Comparison of ENCODE assay signal across 8 cellular contexts in the genomic region with DNA sequence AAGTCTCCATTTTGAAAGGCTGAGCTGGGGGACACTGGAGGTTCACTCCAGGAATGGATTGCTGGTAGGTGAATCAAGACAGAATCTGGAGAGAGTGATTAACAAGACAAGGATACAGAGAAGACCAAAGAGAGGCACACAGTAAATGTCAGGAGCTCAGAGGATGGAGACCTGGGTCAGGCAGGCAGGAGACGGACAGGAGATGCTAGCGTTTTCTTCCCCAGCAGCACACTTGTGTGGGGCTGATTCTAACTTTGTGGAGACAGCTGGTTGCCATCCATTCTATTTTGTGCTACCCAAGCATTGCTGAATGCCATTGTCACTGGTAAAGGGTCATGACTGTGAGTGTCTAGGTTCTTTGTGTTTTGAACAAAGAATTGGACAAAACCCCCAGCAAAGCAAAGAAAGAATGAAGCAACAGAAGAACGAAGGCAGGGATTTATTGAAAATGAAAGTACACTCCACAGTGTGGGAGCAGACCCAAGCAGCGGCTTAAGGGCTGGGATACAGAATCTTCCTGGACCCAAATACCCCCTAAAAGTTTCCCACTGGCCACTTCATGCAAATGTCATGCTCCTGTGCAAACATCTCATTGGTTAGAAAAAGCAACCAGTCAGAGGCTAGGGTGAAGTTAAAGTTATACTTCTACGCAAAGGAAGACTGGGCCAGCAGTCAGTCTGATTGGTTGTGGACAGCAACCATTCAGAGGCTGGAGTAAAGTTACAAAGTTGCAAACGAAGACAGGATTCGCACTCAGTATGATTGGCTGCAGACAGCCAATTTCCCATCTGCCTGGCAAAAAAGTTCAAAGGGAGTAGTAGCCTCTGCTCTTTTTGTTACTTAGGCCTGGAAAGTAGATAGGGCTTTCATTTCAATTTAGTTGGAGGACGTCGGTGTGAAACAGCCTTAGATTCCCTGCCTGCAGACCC. TPM values are rescaled to one million over a fixed set of nuclear protein-coding genes. Genes with fewer than 3 reads are reported as not detected.
DNase-seq lines count a peak whose midpoint lies in the region; ATAC-seq, FAIRE-seq and TF ChIP-seq lines count a peak whose summit lies in the region.

No MANE protein-coding gene starts in this region.

- no peak overlapping the region for H3K9ac ChIP-seq in endothelial cell of umbilical vein (replicated peaks; ENCODE audit: extremely low read depth, insufficient read depth, low read length)

- H3K4me3 ChIP-seq in AG04450 (ENCODE audit: low read depth, low read length) (peak overlapping the region; percentile 42), endothelial cell of umbilical vein (replicated peaks in 1 of 3; ENCODE audit: insufficient read depth in 1 of 3, low read depth in 1 of 3, low read length in 3 of 3) (peak overlapping the region in 1 of 3 experiments; percentile 15)
- H3K4me3 ChIP-seq in CD8-positive, alpha-beta T cell (ENCODE audit: low read depth, low read length) = no peak overlapping the region

- H2AFZ ChIP-seq in endothelial cell of umbilical vein (ENCODE audit: low read depth, low read length) = peak overlapping the region; percentile 83

- dilution Hi-C loops in endothelial cell of umbilical vein (cut with MboI; ENCODE audit: extremely low pct_ligation_motif_present, low sequenced_read_pairs) = no loop called here

- H3K9me3 ChIP-seq in AG04450 (ENCODE audit: control insufficient read depth, insufficient read depth, low read length) (no peaks in the 10 kb centered on the region), endothelial cell of umbilical vein (replicated peaks; ENCODE audit: control insufficient read depth, insufficient read depth, low read length) (no peaks in the 10 kb centered on the region)
- H3K9me3 ChIP-seq in CD8-positive, alpha-beta T cell (ENCODE audit: low read length) = no peaks in the 10 kb centered on the region

- no peaks in the 10 kb centered on the region for H3K9me3 Mint-ChIP-seq in CD8-positive, alpha-beta T cell

- intact Hi-C loops in endothelial cell of umbilical vein (cut with micrococcal nuclease) = loop anchor here (5.0 kb wide), 1 partner anchor 1086 kb away; no protein-coding TSS in a partner anchor
- intact Hi-C loops in CD8-positive, alpha-beta T cell (cut with DNase I, micrococcal nuclease) = no loop called here

- H3K27ac Mint-ChIP-seq in CD8-positive, alpha-beta T cell = no peak overlapping the region

- peak overlapping the region; percentile 34 for H3K4me2 ChIP-seq in endothelial cell of umbilical vein (ENCODE audit: insufficient read depth, low read length)

- H3K4me3 Mint-ChIP-seq in CD8-positive, alpha-beta T cell = no peak overlapping the region

- no peak for TF ChIP-seq POLR2A in endothelial cell of umbilical vein (IDR thresholded peaks at IDR 0.05; ENCODE audit: low read depth, low read length)

- no peaks in the 10 kb centered on the region for H3K79me2 ChIP-seq in endothelial cell of umbilical vein (ENCODE audit: control insufficient read depth, insufficient read depth, low read length)

- H3K27me3 Mint-ChIP-seq in CD8-positive, alpha-beta T cell (ENCODE audit: low read depth) = no peaks in the 10 kb centered on the region

- H4K20me1 ChIP-seq in endothelial cell of umbilical vein (replicated peaks; ENCODE audit: control insufficient read depth, extremely low read depth, insufficient read depth, low read length) = no peaks in the 10 kb centered on the region

- peaks cover 17% of the 10 kb centered on the region for H3K4me1 ChIP-seq in endothelial cell of umbilical vein (ENCODE audit: control insufficient read depth, extremely low read depth, insufficient read depth, low read length)
- no peaks in the 10 kb centered on the region for H3K4me1 ChIP-seq in CD8-positive, alpha-beta T cell (ENCODE audit: insufficient read depth, low read length)

- POLR2A ChIA-PET in AG04450 (lab: Yijun Ruan, JAX) (interaction anchor here (0.6 to 0.7 kb wide), 2 partner anchors 12 to 315 kb away, joined by 3 to 8 read pairs; no protein-coding TSS in a partner anchor), endothelial cell of umbilical vein (lab: Charles Lee) (no interaction called here)
- POLR2A ChIA-PET in CD8-positive, alpha-beta T cell (lab: Charles Lee) = no interaction called here

- H3K36me3 Mint-ChIP-seq in CD8-positive, alpha-beta T cell = no peaks in the 10 kb centered on the region

- no peak for FAIRE-seq in endothelial cell of umbilical vein (lab: Jason Lieb, UNC)

- no peaks in the 10 kb centered on the region for H3K9me1 ChIP-seq in endothelial cell of umbilical vein (replicated peaks; ENCODE audit: control insufficient read depth, extremely low read depth, insufficient read depth, low read length)

- H3K36me3 ChIP-seq in endothelial cell of umbilical vein (ENCODE audit: control insufficient read depth in 2 of 2, extremely low read depth in 1 of 2, insufficient read depth in 2 of 2, low read length in 2 of 2) = no peaks in the 10 kb centered on the region
- H3K36me3 ChIP-seq in CD8-positive, alpha-beta T cell (ENCODE audit: insufficient read depth, low read length) = no peaks in the 10 kb centered on the region

- no peak for ATAC-seq in CD8-positive, alpha-beta T cell

- H3K27ac ChIP-seq in AG04450 (ENCODE audit: low read depth, low read length) (peak overlapping the region; percentile 39), endothelial cell of umbilical vein (ENCODE audit: insufficient read depth, low read depth, low read length) (no peak overlapping the region)
- no peak overlapping the region for H3K27ac ChIP-seq in CD8-positive, alpha-beta T cell (ENCODE audit: low read depth, low read length)

- BruUV-seq in endothelial cell of umbilical vein (replicated peaks; lab: Mats Ljungman, UMichigan) = no TSS peak

- H3K27me3 ChIP-seq in AG04450 (ENCODE audit: control insufficient read depth, insufficient read depth, low read length) (no peaks in the 10 kb centered on the region), endothelial cell of umbilical vein (ENCODE audit: control insufficient read depth in 2 of 2, insufficient read depth in 2 of 2, low read length in 2 of 2) (no peaks in the 10 kb centered on the region)
- H3K27me3 ChIP-seq in CD8-positive, alpha-beta T cell (ENCODE audit: insufficient read depth, low read length) = no peaks in the 10 kb centered on the region

- no peak for TF ChIP-seq CTCF in AG04450 (IDR thresholded peaks at IDR 0.05; ENCODE audit: low read depth, low read length)
- TF ChIP-seq CTCF in endothelial cell of umbilical vein (IDR thresholded peaks at IDR 0.05; ENCODE audit: extremely low read depth in 1 of 2, insufficient read depth in 1 of 2, low read depth in 1 of 2, low read length in 2 of 2) = no peak
- TF ChIP-seq CTCF in CD8-positive, alpha-beta T cell (IDR thresholded peaks at IDR 0.05) = no peak

- no peak for DNase-seq in AG04450 (ENCODE audit: low read depth, low spot score)
- peak; percentile 53 for DNase-seq in NCI-H69 (lab: John Stamatoyannopoulos, UW)
- DNase-seq in endothelial cell of umbilical vein (ENCODE audit: low read depth, low spot score) = peak; percentile 57
- DNase-seq in myocyte (ENCODE audit: low read depth) = peak; percentile 95
- DNase-seq in CD8-positive, alpha-beta T cell = no peak
- DNase-seq in NCI-H82 treated with DMSO at 0.1 percent for 48 hours (lab: John Stamatoyannopoulos, UW; ENCODE audit: unreplicated experiment) = no peak
- DNase-seq in NOMO-1 treated with dmso at 0.1 percent for 144 hours (lab: John Stamatoyannopoulos, UW; ENCODE audit: unreplicated experiment) = no peak
- DNase-seq in stimulated activated CD4-positive, alpha-beta T cell treated with anti-CD3 and anti-CD28 coated beads, Interleukin-12 subunit alpha, Interleukin-12 subunit beta, amount 100 ng/mL, for 4 hours = no peak

- H3K4me1 Mint-ChIP-seq in CD8-positive, alpha-beta T cell (ENCODE audit: low read depth) = peaks cover 11% of the 10 kb centered on the region

- CTCF ChIA-PET in AG04450 (lab: Charles Lee) = no interaction called here
- CTCF ChIA-PET in endothelial cell of umbilical vein (lab: Charles Lee) = interaction anchor here (0.7 kb wide), 1 partner anchor 216 kb away, joined by 4 read pairs; no protein-coding TSS in a partner anchor
- CTCF ChIA-PET in CD8-positive, alpha-beta T cell (lab: Charles Lee) = interaction anchor here (0.6 to 1.3 kb wide), 2 partner anchors 14 to 54 kb away, joined by 3 to 5 read pairs; no protein-coding TSS in a partner anchor

RNA-seq across cellular contexts. Expression of a gene that starts 17.5 kb away (rescaled TPM):
- polyA plus RNA-seq in AG04450 (2011; rRNA removed) = 146 and 179 TPM in 2 replicates
- polyA minus RNA-seq in AG04450 (2011; rRNA and poly(A)+ RNA removed) = 230 and 312 TPM in 2 replicates
- total RNA-seq in endothelial cell of umbilical vein = 65.3 and 65.6 TPM in 2 replicates
- polyA plus RNA-seq in endothelial cell of umbilical vein = 41.9 and 44.6 TPM in 2 replicates
- polyA plus RNA-seq in endothelial cell of umbilical vein (2011; cell fraction: cytosol; rRNA removed) = 32.6 and 39.7 TPM in 2 replicates
- 74.4 and 87.1 TPM in 2 replicates for polyA plus RNA-seq in endothelial cell of umbilical vein (2011; cell fraction: nucleus; rRNA removed)
- polyA plus RNA-seq in endothelial cell of umbilical vein (2012) = 37.1 and 52.6 TPM in 2 replicates
- 63.3 and 69.4 TPM in 2 replicates for polyA minus RNA-seq in endothelial cell of umbilical vein
- not detected for polyA minus RNA-seq in endothelial cell of umbilical vein (2011; cell fraction: cytosol; rRNA and poly(A)+ RNA removed)
- polyA minus RNA-seq in endothelial cell of umbilical vein (2011; cell fraction: nucleus; rRNA and poly(A)+ RNA removed) = 28.8 and 32.0 TPM in 2 replicates
- total RNA-seq in myocyte = 38.9 and 47.5 TPM in 2 replicates
- polyA plus RNA-seq in myocyte (2012) = 250 TPM
- 10 to 100 TPM in 1 of 2 experiments, 1 to 10 TPM in 1; 9.9 to 11.5 TPM for total RNA-seq in CD8-positive, alpha-beta T cell

RNA-seq across cellular contexts. Expression of a gene that starts 34.2 kb away (rescaled TPM):
- polyA plus RNA-seq in AG04450 (2011; rRNA removed) = 9.1 and 10.2 TPM in 2 replicates
- 10.4 and 14.7 TPM in 2 replicates for polyA minus RNA-seq in AG04450 (2011; rRNA and poly(A)+ RNA removed)
- total RNA-seq in endothelial cell of umbilical vein = 26.8 and 26.9 TPM in 2 replicates
- 17.4 and 17.7 TPM in 2 replicates for polyA plus RNA-seq in endothelial cell of umbilical vein
- polyA plus RNA-seq in endothelial cell of umbilical vein (2011; cell fraction: cytosol; rRNA removed) = 11.1 and 13.5 TPM in 2 replicates
- polyA plus RNA-seq in endothelial cell of umbilical vein (2011; cell fraction: nucleus; rRNA removed) = 72.9 and 87.6 TPM in 2 replicates
- 10.5 and 11.6 TPM in 2 replicates for polyA plus RNA-seq in endothelial cell of umbilical vein (2012)
- polyA minus RNA-seq in endothelial cell of umbilical vein = 19.6 and 21.7 TPM in 2 replicates
- 2.6 TPM for polyA minus RNA-seq in endothelial cell of umbilical vein (2011; cell fraction: cytosol; rRNA and poly(A)+ RNA removed)
- 22.6 and 27.6 TPM in 2 replicates for polyA minus RNA-seq in endothelial cell of umbilical vein (2011; cell fraction: nucleus; rRNA and poly(A)+ RNA removed)
- 21.0 and 23.6 TPM in 2 replicates for total RNA-seq in myocyte
- 31.8 TPM for polyA plus RNA-seq in myocyte (2012)
- total RNA-seq in CD8-positive, alpha-beta T cell = 10 to 100 TPM; 42.1 to 57.4 TPM

RNA-seq across cellular contexts. Expression of a gene that starts 34.4 kb away (rescaled TPM):
- 19.3 and 19.4 TPM in 2 replicates for polyA plus RNA-seq in AG04450 (2011; rRNA removed)
- 19.3 and 23.8 TPM in 2 replicates for polyA minus RNA-seq in AG04450 (2011; rRNA and poly(A)+ RNA removed)
- total RNA-seq in endothelial cell of umbilical vein = 59.7 and 63.6 TPM in 2 replicates
- polyA plus RNA-seq in endothelial cell of umbilical vein = 37.6 and 43.1 TPM in 2 replicates
- polyA plus RNA-seq in endothelial cell of umbilical vein (2011; cell fraction: cytosol; rRNA removed) = 25.3 and 31.9 TPM in 2 replicates
- 30.7 and 32.7 TPM in 2 replicates for polyA plus RNA-seq in endothelial cell of umbilical vein (2011; cell fraction: nucleus; rRNA removed)
- 52.2 and 62.8 TPM in 2 replicates for polyA plus RNA-seq in endothelial cell of umbilical vein (2012)
- polyA minus RNA-seq in endothelial cell of umbilical vein = 21.9 and 22.7 TPM in 2 replicates
- 46.4 TPM for polyA minus RNA-seq in endothelial cell of umbilical vein (2011; cell fraction: cytosol; rRNA and poly(A)+ RNA removed)
- polyA minus RNA-seq in endothelial cell of umbilical vein (2011; cell fraction: nucleus; rRNA and poly(A)+ RNA removed) = 7.6 and 10.0 TPM in 2 replicates
- 17.6 and 27.3 TPM in 2 replicates for total RNA-seq in myocyte
- polyA plus RNA-seq in myocyte (2012) = 65.5 TPM
- 10 to 100 TPM; 38.9 to 41.6 TPM for total RNA-seq in CD8-positive, alpha-beta T cell

RNA-seq across cellular contexts. Expression of a gene that starts 40.0 kb away (rescaled TPM):
- polyA plus RNA-seq in AG04450 (2011; rRNA removed) (37.5 and 44.8 TPM in 2 replicates), endothelial cell of umbilical vein (33.7 and 35.4 TPM in 2 replicates)
- 71.2 and 104 TPM in 2 replicates for polyA minus RNA-seq in AG04450 (2011; rRNA and poly(A)+ RNA removed)
- total RNA-seq in endothelial cell of umbilical vein (29.4 and 29.7 TPM in 2 replicates), myocyte (54.1 and 58.1 TPM in 2 replicates)
- 20.1 and 24.1 TPM in 2 replicates for polyA plus RNA-seq in endothelial cell of umbilical vein (2011; cell fraction: cytosol; rRNA removed)
- polyA plus RNA-seq in endothelial cell of umbilical vein (2011; cell fraction: nucleus; rRNA removed) = 84.7 and 101 TPM in 2 replicates
- 18.2 and 25.1 TPM in 2 replicates for polyA plus RNA-seq in endothelial cell of umbilical vein (2012)
- polyA minus RNA-seq in endothelial cell of umbilical vein = 47.5 and 57.7 TPM in 2 replicates
- 4.8 TPM for polyA minus RNA-seq in endothelial cell of umbilical vein (2011; cell fraction: cytosol; rRNA and poly(A)+ RNA removed)
- 21.7 and 28.9 TPM in 2 replicates for polyA minus RNA-seq in endothelial cell of umbilical vein (2011; cell fraction: nucleus; rRNA and poly(A)+ RNA removed)
- 44.2 TPM for polyA plus RNA-seq in myocyte (2012)
- 1 to 10 TPM; 5.2 to 5.4 TPM for total RNA-seq in CD8-positive, alpha-beta T cell

Comparison
In these comparisons a context has a peak if more than half of its experiments do, and no peak if none do; other contexts are left out.
1. DNase-seq: peak in NCI-H69 (single experiment), endothelial cell of umbilical vein (single experiment) and myocyte (single experiment); none in AG04450 (single experiment), CD8-positive, alpha-beta T cell (0 of 7), NCI-H82 treated with DMSO at 0.1 percent for 48 hours (single experiment), NOMO-1 treated with dmso at 0.1 percent for 144 hours (single experiment) and stimulated activated CD4-positive, alpha-beta T cell treated with anti-CD3 and anti-CD28 coated beads, Interleukin-12 subunit alpha, Interleukin-12 subunit beta, amount 100 ng/mL, for 4 hours (single experiment).